In genomic region chr11:61551630-61552029, GRCh38 we compare ENCODE assay signal across 11 cellular contexts. TPM values are rescaled to one million over a fixed set of nuclear protein-coding genes. Genes with fewer than 3 reads are reported as not detected.
DNase-seq lines count a peak whose midpoint lies in the region; ATAC-seq and TF ChIP-seq lines count a peak whose summit lies in the region.
"Had no signal": no experiment of that assay in that cellular context is flagged by ENCODE, and none has a peak within 500 bp of the region (broad histone marks: within the 10 kb centered on the region; RNA-seq: fewer than 3 reads in every experiment).

No MANE protein-coding gene starts in this region.

- TF ChIP-seq CTCF in Panc1 (IDR thresholded peaks at IDR 0.05): no peak
- TF ChIP-seq CTCF in parathyroid adenoma (IDR thresholded peaks at IDR 0.05): no peak

- in situ Hi-C loops in Panc1 (cut with HindIII; ENCODE audit: low pct_unique_long_range_greater_than_20kb, low sequenced_read_pairs): no loop called here

- DNase-seq in EL: peak; percentile 68
- DNase-seq in Panc1 (ENCODE audit: low read depth, low spot score): no peak
- DNase-seq in fibroblast of gingiva (ENCODE audit: low read depth): peak; percentile 63
- no peak for DNase-seq in HUDEP-2 (lab: John Stamatoyannopoulos, UW; ENCODE audit: unreplicated experiment in 76 of 76)
- DNase-seq in activated CD4-positive, CD25-positive, alpha-beta regulatory T cell (lab: John Stamatoyannopoulos, UW): no peak
- DNase-seq: CD8-positive, alpha-beta memory T cell had no signal

- POLR2A ChIA-PET in Panc1 (lab: Charles Lee): no interaction called here

- H2AFZ ChIP-seq in parathyroid adenoma: peak overlapping the region; percentile 58
- H2AFZ ChIP-seq: GM23338 had no signal

- H3K79me2 ChIP-seq in parathyroid adenoma: no peaks in the 10 kb centered on the region

- H3K27ac ChIP-seq in Panc1 (ENCODE audit: low read length): no peak overlapping the region
- peak overlapping the region; percentile 59 for H3K27ac ChIP-seq in parathyroid adenoma

- intact Hi-C loops in Panc1 (cut with micrococcal nuclease; ENCODE audit: unreplicated experiment): no loop called here

- H3K4me3 ChIP-seq in Panc1 (ENCODE audit: low read depth in 2 of 2, low read length in 2 of 2): no peak overlapping the region
- H3K4me3 ChIP-seq in parathyroid adenoma (ENCODE audit: low read depth, low read length): no peak overlapping the region
- H3K4me3 ChIP-seq: GM23338 had no signal

- H3K4me1 ChIP-seq in Panc1 (ENCODE audit: control insufficient read depth, insufficient read depth, low read length): peaks cover 11% of the 10 kb centered on the region
- peaks cover 3% of the 10 kb centered on the region for H3K4me1 ChIP-seq in parathyroid adenoma

- peak; percentile 57 for ATAC-seq in Panc1
- no peak for ATAC-seq in GM19463 (IDR thresholded peaks at IDR 0.05; ENCODE audit: unreplicated experiment)
- ATAC-seq in GM21717 (IDR thresholded peaks at IDR 0.05; ENCODE audit: unreplicated experiment): no peak
- ATAC-seq: GM23338 had no signal

- no TSS peak for BruUV-seq in Panc1 (replicated peaks; lab: Mats Ljungman, UMichigan)

- H3K27me3 ChIP-seq in Panc1 (ENCODE audit: control insufficient read depth, insufficient read depth, low read length): peaks cover 2% of the 10 kb centered on the region; the same call in 1 of the 2 replicates
- H3K27me3 ChIP-seq in parathyroid adenoma (ENCODE audit: control insufficient read depth, insufficient read depth, low read length): no peaks in the 10 kb centered on the region

- H3K9me3 ChIP-seq in Panc1 (ENCODE audit: control insufficient read depth, insufficient read depth, low read depth, low read length) (no peaks in the 10 kb centered on the region), parathyroid adenoma (ENCODE audit: control insufficient read depth, low read length) (no peaks in the 10 kb centered on the region)

- no peak overlapping the region for H3K4me2 ChIP-seq in parathyroid adenoma (ENCODE audit: low read length)
- H3K4me2 ChIP-seq: GM23338 had no signal

- H3K9ac ChIP-seq in parathyroid adenoma: no peak overlapping the region

- H3K36me3 ChIP-seq in Panc1 (ENCODE audit: control insufficient read depth, insufficient read depth, low read length) (no peaks in the 10 kb centered on the region), parathyroid adenoma (ENCODE audit: control insufficient read depth, insufficient read depth, low read length) (no peaks in the 10 kb centered on the region)

- CTCF ChIA-PET in Panc1 (lab: Charles Lee): no interaction called here

RNA-seq across cellular contexts. Expression of gene SYT7, which starts 29.2 kb away (rescaled TPM):
- 2.5 TPM for total RNA-seq in Panc1 (2021; ENCODE audit: unreplicated experiment)
- 4.2 TPM for polyA plus RNA-seq in Panc1 (2012; ENCODE audit: insufficient read length)
- total RNA-seq: CD8-positive, alpha-beta memory T cell had no signal
- polyA plus RNA-seq: CD8-positive, alpha-beta memory T cell had no signal

RNA-seq across cellular contexts. Expression of gene LRRC10B, which starts 43.1 kb away (rescaled TPM):
- 0.23 TPM for total RNA-seq in Panc1 (2021; ENCODE audit: unreplicated experiment)
- 0.17 TPM for polyA plus RNA-seq in Panc1 (2012; ENCODE audit: insufficient read length)
- total RNA-seq: CD8-positive, alpha-beta memory T cell; endothelial cell of umbilical vein had no signal
- polyA plus RNA-seq: CD8-positive, alpha-beta memory T cell; endothelial cell of umbilical vein had no signal

Comparison
In these comparisons a context has a peak if more than half of its experiments do, and no peak if none do; other contexts are left out.
1. DNase-seq: peak in EL (single experiment) and fibroblast of gingiva (single experiment); none in Panc1 (single experiment), HUDEP-2 (0 of 76) and activated CD4-positive, CD25-positive, alpha-beta regulatory T cell (0 of 4).